In genomic region chr11:63592975-63593395, GRCh38 we compare ENCODE assay signal across 8 cellular contexts.
DNase-seq lines count a peak whose midpoint lies in the region; ATAC-seq and TF ChIP-seq lines count a peak whose summit lies in the region.

No MANE protein-coding gene starts in this region.

- DNase-seq in NCI-H1105 treated with DMSO at 0.1 percent for 48 hours (lab: John Stamatoyannopoulos, UW) (peak; percentile 5), NCI-H1105 (lab: John Stamatoyannopoulos, UW) (no peak), T47D (ENCODE audit: low read depth in 1 of 2, low spot score in 1 of 2) (peak; percentile 50 to 69), midbrain (lab: John Stamatoyannopoulos, UW) (peak; percentile 59), NCI-H2081 treated with DMSO at 0.1 percent for 48 hours (lab: John Stamatoyannopoulos, UW) (no peak)
- DNase-seq in stimulated activated CD4-positive, alpha-beta T cell treated with anti-CD3 and anti-CD28 coated beads, Interleukin-2, amount 100 ng/mL, for 24 hours, result no peak

- in situ Hi-C loops in T47D (cut with HindIII; ENCODE audit: low pct_unique_long_range_greater_than_20kb, low sequenced_read_pairs), result no loop called here

- no peak for ATAC-seq in GM18858 (IDR thresholded peaks at IDR 0.05; ENCODE audit: unreplicated experiment)

- peak; percentile 66 for TF ChIP-seq CTCF in LNCAP (IDR thresholded peaks at IDR 0.05)

Comparison
In these comparisons a context has a peak if more than half of its experiments do, and no peak if none do; other contexts are left out.
1. DNase-seq: peak in NCI-H1105 treated with DMSO at 0.1 percent for 48 hours (single experiment), T47D (2 of 2) and midbrain (single experiment); none in NCI-H1105 (single experiment), NCI-H2081 treated with DMSO at 0.1 percent for 48 hours (single experiment) and stimulated activated CD4-positive, alpha-beta T cell treated with anti-CD3 and anti-CD28 coated beads, Interleukin-2, amount 100 ng/mL, for 24 hours (0 of 2).